Comparison of ENCODE assay signal across 29 cellular contexts in the genomic region with DNA sequence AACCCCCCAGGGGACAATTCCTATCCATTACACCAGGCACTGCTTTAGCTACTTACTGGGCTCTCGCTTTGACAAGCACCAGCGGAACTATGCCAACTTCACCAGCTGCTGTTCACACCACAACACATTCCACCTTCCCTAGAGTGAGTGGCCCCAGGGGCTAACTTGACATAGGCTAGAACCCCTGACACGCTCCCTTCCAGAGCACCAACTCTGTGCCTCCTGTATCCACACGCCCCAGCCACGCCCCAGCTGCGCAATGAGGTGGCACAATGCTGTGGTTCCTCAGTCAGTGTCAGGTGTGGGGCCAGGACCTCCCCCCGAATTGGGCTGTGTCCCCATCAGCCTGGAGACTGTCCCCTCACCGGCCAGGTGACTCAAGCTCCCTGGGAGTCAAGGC. TPM values are rescaled to one million over a fixed set of nuclear protein-coding genes. Genes with fewer than 3 reads are reported as not detected.
DNase-seq lines count a peak whose midpoint lies in the region; ATAC-seq, FAIRE-seq and TF ChIP-seq lines count a peak whose summit lies in the region.
"Had no signal": no experiment of that assay in that cellular context is flagged by ENCODE, and none has a peak within 500 bp of the region (broad histone marks: within the 10 kb centered on the region; RNA-seq: fewer than 3 reads in every experiment).

No MANE protein-coding gene starts in this region.

- DNase-seq in COLO668 (lab: John Stamatoyannopoulos, UW; ENCODE audit: unreplicated experiment), result peak; percentile 57
- peak; percentile 20 for DNase-seq in NCI-H128 (lab: John Stamatoyannopoulos, UW; ENCODE audit: unreplicated experiment)
- DNase-seq in foreskin keratinocyte, result peak; percentile 59 to 66
- peak; percentile 60 for DNase-seq in lower lobe of right lung
- no peak for DNase-seq in kidney
- DNase-seq in HTR-8/SVneo (ENCODE audit: insufficient read length, low spot score), result no peak
- no peak for DNase-seq in CD8-positive, alpha-beta T cell
- DNase-seq: activated CD4-positive, alpha-beta T cell treated with anti-CD3 and anti-CD28 coated beads for 48 hours; activated naive CD4-positive, alpha-beta T cell treated with Interleukin-2 at 50 U/mL for 16 hours; activated T-cell treated with anti-CD3 and anti-CD28 coated beads, Interleukin-2, amount 50 U/mL, for 48 hours; effector memory CD8-positive, alpha-beta T cell; esophagus squamous epithelium; GM23248; kidney glomerular epithelial cell; NCI-H345; NCI-H774; nucleus accumbens; stimulated activated CD4-positive, alpha-beta T cell treated with anti-CD3 and anti-CD28 coated beads, Interleukin-4, amount 100 ng/mL, for 1 hour; stimulated activated naive CD4-positive, alpha-beta T cell had no signal

- ATAC-seq in foreskin keratinocyte, result peak; percentile 60
- ATAC-seq in lower lobe of right lung, result no peak
- no peak for ATAC-seq in GM19452 (IDR thresholded peaks at IDR 0.05; ENCODE audit: unreplicated experiment)
- no peak for ATAC-seq in CD8-positive, alpha-beta T cell
- ATAC-seq: effector memory CD8-positive, alpha-beta T cell; SK-N-SH treated with all-trans-retinoic acid at 6 μM for 48 hours had no signal

- no peak overlapping the region for H3K4me3 Mint-ChIP-seq in CD8-positive, alpha-beta T cell
- H3K4me3 Mint-ChIP-seq: brain; effector memory CD8-positive, alpha-beta T cell had no signal

- intact Hi-C loops in lower lobe of right lung (cut with DNase I), result no loop called here
- intact Hi-C loops in kidney (cut with DNase I), result no loop called here
- intact Hi-C loops in CD8-positive, alpha-beta T cell (cut with DNase I, micrococcal nuclease), result no loop called here

- H3K9me3 ChIP-seq in lower lobe of right lung (no peaks in the 10 kb centered on the region), kidney (ENCODE audit: control insufficient read depth in 1 of 2, low read length in 2 of 2) (no peaks in the 10 kb centered on the region)
- H3K9me3 ChIP-seq in CD8-positive, alpha-beta T cell (ENCODE audit: low read length), result no peaks in the 10 kb centered on the region
- H3K9me3 ChIP-seq: adrenal gland, esophagus squamous epithelium, thoracic aorta had no signal

- H3K4me1 ChIP-seq in foreskin keratinocyte (peaks cover 13% of the 10 kb centered on the region), lower lobe of right lung (peaks cover 24% of the 10 kb centered on the region), kidney (ENCODE audit: control insufficient read depth in 1 of 2, insufficient read depth in 1 of 2, low read depth in 1 of 2, low read length in 2 of 2) (peaks cover 0 to 6% of the 10 kb centered on the region in 2 donors)
- peaks cover 24% of the 10 kb centered on the region for H3K4me1 ChIP-seq in CD8-positive, alpha-beta T cell (ENCODE audit: insufficient read depth, low read length)

- no peaks in the 10 kb centered on the region for H3K9me3 Mint-ChIP-seq in CD8-positive, alpha-beta T cell
- H3K9me3 Mint-ChIP-seq: effector memory CD8-positive, alpha-beta T cell had no signal

- no peak overlapping the region for H3K27ac ChIP-seq in foreskin keratinocyte
- no peak overlapping the region for H3K27ac ChIP-seq in lower lobe of right lung
- no peak overlapping the region for H3K27ac ChIP-seq in kidney (ENCODE audit: low read depth in 2 of 2, low read length in 2 of 2)
- H3K27ac ChIP-seq in CD8-positive, alpha-beta T cell (ENCODE audit: low read depth, low read length), result no peak overlapping the region
- H3K27ac ChIP-seq: adrenal gland, C4-2B, esophagus squamous epithelium, GM23248, KMS-11, thoracic aorta, VCaP had no signal

- POLR2A ChIA-PET in CD8-positive, alpha-beta T cell (lab: Charles Lee), result interaction anchor here (0.9 to 1.3 kb wide), 3 partner anchors 15 to 16 kb away, joined by 3 read pairs; no protein-coding TSS in a partner anchor

- H3K36me3 ChIP-seq in lower lobe of right lung (no peaks in the 10 kb centered on the region), kidney (ENCODE audit: control insufficient read depth in 1 of 2, insufficient read depth in 2 of 2, low read length in 2 of 2) (no peaks in the 10 kb centered on the region)
- no peaks in the 10 kb centered on the region for H3K36me3 ChIP-seq in CD8-positive, alpha-beta T cell (ENCODE audit: insufficient read depth, low read length)
- H3K36me3 ChIP-seq: adrenal gland, esophagus squamous epithelium, thoracic aorta had no signal

- H3K4me1 Mint-ChIP-seq in CD8-positive, alpha-beta T cell (ENCODE audit: low read depth), result peaks cover 30% of the 10 kb centered on the region

- no peaks in the 10 kb centered on the region for H3K27me3 Mint-ChIP-seq in CD8-positive, alpha-beta T cell (ENCODE audit: low read depth)
- H3K27me3 Mint-ChIP-seq: brain; effector memory CD8-positive, alpha-beta T cell had no signal

- CTCF ChIA-PET in CD8-positive, alpha-beta T cell (lab: Charles Lee), result interaction anchor here (0.8 to 5.6 kb wide), 8 partner anchors 9 to 90 kb away, joined by 3 to 50 read pairs (median 5); no protein-coding TSS in a partner anchor

- no peak overlapping the region for H3K9ac ChIP-seq in kidney (ENCODE audit: low read length in 2 of 2)
- H3K9ac ChIP-seq: GM23248, KMS-11 had no signal

- FAIRE-seq in kidney (lab: Jason Lieb, UNC) (no peak), HTR-8/SVneo (lab: Jason Lieb, UNC) (no peak)
- FAIRE-seq: colon had no signal

- no peak overlapping the region for H3K27ac Mint-ChIP-seq in CD8-positive, alpha-beta T cell

- H3K27me3 ChIP-seq in foreskin keratinocyte, result no peaks in the 10 kb centered on the region
- no peaks in the 10 kb centered on the region for H3K27me3 ChIP-seq in lower lobe of right lung (ENCODE audit: low read depth)
- H3K27me3 ChIP-seq in CD8-positive, alpha-beta T cell (ENCODE audit: insufficient read depth, low read length), result no peaks in the 10 kb centered on the region
- H3K27me3 ChIP-seq: adrenal gland, esophagus squamous epithelium had no signal

- TF ChIP-seq CTCF in foreskin keratinocyte (conservative IDR thresholded peaks at IDR 0.05) (no peak), lower lobe of right lung (IDR thresholded peaks at IDR 0.05) (no peak), kidney (IDR thresholded peaks at IDR 0.05; ENCODE audit: borderline replicate concordance, extremely low read depth, insufficient read depth) (no peak)
- no peak for TF ChIP-seq CTCF in CD8-positive, alpha-beta T cell (IDR thresholded peaks at IDR 0.05)

- H3K36me3 Mint-ChIP-seq in CD8-positive, alpha-beta T cell, result no peaks in the 10 kb centered on the region
- H3K36me3 Mint-ChIP-seq: brain had no signal

- H3K4me3 ChIP-seq in lower lobe of right lung, result no peak overlapping the region
- H3K4me3 ChIP-seq in kidney (ENCODE audit: low read length in 2 of 2), result no peak overlapping the region
- H3K4me3 ChIP-seq in CD8-positive, alpha-beta T cell (ENCODE audit: low read depth, low read length), result no peak overlapping the region
- H3K4me3 ChIP-seq: adrenal gland, esophagus squamous epithelium, GM23248, thoracic aorta had no signal

RNA-seq across cellular contexts. Expression of a gene that starts 11.7 kb away (rescaled TPM):
- total RNA-seq in foreskin keratinocyte (not detected in 2 replicates), lower lobe of right lung (193 TPM), kidney (23.3 TPM)
- polyA plus RNA-seq in foreskin keratinocyte (0.02 TPM in 1 of 2 replicates, not detected in the other), kidney (ENCODE audit: insufficient read depth, low read depth, low replicate concordance) (2.5 TPM)
- total RNA-seq in CD8-positive, alpha-beta T cell, result 1 to 10 TPM; 1.4 to 2.5 TPM
- total RNA-seq: GM23248 had no signal
- polyA plus RNA-seq: AG04450, GM23248 had no signal

RNA-seq across cellular contexts. Expression of a gene that starts 25.3 kb away (rescaled TPM):
- total RNA-seq in foreskin keratinocyte, result 797 and 1,066 TPM in 2 replicates
- 1,018 and 1,394 TPM in 2 replicates for polyA plus RNA-seq in foreskin keratinocyte
- 211 TPM for total RNA-seq in lower lobe of right lung
- 69.5 TPM for total RNA-seq in kidney
- polyA plus RNA-seq in kidney (ENCODE audit: insufficient read depth, low read depth, low replicate concordance), result 148 TPM
- total RNA-seq in CD8-positive, alpha-beta T cell, result 10 to 100 TPM; 24.8 to 25.1 TPM

RNA-seq across cellular contexts. Expression of a gene that starts 42.7 kb away (rescaled TPM):
- total RNA-seq in foreskin keratinocyte, result 12.1 and 14.8 TPM in 2 replicates
- polyA plus RNA-seq in foreskin keratinocyte, result 4.0 and 5.4 TPM in 2 replicates
- total RNA-seq in lower lobe of right lung, result 23.7 TPM
- total RNA-seq in kidney, result 48.2 TPM
- 8.5 TPM for polyA plus RNA-seq in kidney (ENCODE audit: insufficient read depth, low read depth, low replicate concordance)
- total RNA-seq in CD8-positive, alpha-beta T cell, result 10 to 100 TPM; 19.5 to 21.1 TPM

Comparison
In these comparisons a context has a peak if more than half of its experiments do, and no peak if none do; other contexts are left out.
1. DNase-seq: peak in COLO668 (single experiment), NCI-H128 (single experiment), foreskin keratinocyte (2 of 2) and lower lobe of right lung (single experiment); none in kidney (single experiment), HTR-8/SVneo (single experiment) and CD8-positive, alpha-beta T cell (0 of 7).